In the genomic region with DNA sequence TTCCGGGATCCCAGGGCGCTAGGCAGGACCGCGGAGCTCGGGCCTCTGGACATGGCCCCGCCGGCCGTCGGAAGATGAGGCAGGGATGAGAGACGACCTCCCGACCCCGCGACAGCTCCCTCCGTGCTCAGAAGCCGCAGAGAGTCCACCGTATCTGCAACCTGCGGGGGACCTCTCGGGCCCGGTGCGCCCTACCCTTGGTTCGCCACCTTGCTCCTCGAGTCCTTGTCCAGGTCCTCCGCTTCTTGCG, we compare ENCODE assay signal across 1 cellular context.
TF ChIP-seq lines count a peak whose summit lies in the region.

No MANE protein-coding gene starts in this region.

TF ChIP-seq in GM23338, 12 proteins besides CTCF, POLR2A, EP300 and RAD21:
- TF ChIP-seq ZNF462 (CRISPR knock-in tag; IDR thresholded peaks at IDR 0.05) (no peak), EZH2 (IDR thresholded peaks at IDR 0.05; ENCODE audit: low read depth, unreplicated experiment) (peak; percentile 40), POLR2AphosphoS5 (IDR thresholded peaks at IDR 0.05; ENCODE audit: low read depth) (no peak), STAT1 (IDR thresholded peaks at IDR 0.05; ENCODE audit: unreplicated experiment) (no peak), ZNF114 (CRISPR knock-in tag; IDR thresholded peaks at IDR 0.05) (no peak), CREB1 (CRISPR knock-in tag; IDR thresholded peaks at IDR 0.05; ENCODE audit: low read depth) (no peak), EZH2phosphoT487 (IDR thresholded peaks at IDR 0.05; ENCODE audit: unreplicated experiment) (no peak)
- TF ChIP-seq, protein P1, sequence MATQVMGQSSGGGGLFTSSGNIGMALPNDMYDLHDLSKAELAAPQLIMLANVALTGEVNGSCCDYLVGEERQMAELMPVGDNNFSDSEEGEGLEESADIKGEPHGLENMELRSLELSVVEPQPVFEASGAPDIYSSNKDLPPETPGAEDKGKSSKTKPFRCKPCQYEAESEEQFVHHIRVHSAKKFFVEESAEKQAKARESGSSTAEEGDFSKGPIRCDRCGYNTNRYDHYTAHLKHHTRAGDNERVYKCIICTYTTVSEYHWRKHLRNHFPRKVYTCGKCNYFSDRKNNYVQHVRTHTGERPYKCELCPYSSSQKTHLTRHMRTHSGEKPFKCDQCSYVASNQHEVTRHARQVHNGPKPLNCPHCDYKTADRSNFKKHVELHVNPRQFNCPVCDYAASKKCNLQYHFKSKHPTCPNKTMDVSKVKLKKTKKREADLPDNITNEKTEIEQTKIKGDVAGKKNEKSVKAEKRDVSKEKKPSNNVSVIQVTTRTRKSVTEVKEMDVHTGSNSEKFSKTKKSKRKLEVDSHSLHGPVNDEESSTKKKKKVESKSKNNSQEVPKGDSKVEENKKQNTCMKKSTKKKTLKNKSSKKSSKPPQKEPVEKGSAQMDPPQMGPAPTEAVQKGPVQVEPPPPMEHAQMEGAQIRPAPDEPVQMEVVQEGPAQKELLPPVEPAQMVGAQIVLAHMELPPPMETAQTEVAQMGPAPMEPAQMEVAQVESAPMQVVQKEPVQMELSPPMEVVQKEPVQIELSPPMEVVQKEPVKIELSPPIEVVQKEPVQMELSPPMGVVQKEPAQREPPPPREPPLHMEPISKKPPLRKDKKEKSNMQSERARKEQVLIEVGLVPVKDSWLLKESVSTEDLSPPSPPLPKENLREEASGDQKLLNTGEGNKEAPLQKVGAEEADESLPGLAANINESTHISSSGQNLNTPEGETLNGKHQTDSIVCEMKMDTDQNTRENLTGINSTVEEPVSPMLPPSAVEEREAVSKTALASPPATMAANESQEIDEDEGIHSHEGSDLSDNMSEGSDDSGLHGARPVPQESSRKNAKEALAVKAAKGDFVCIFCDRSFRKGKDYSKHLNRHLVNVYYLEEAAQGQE (IDR thresholded peaks at IDR 0.05; ENCODE audit: unreplicated experiment) = no peak
